In genomic region chr4:6134612-6135220, GRCh38 we compare ENCODE assay signal across 1 cellular context.
TF ChIP-seq lines count a peak whose summit lies in the region.

No MANE protein-coding gene starts in this region.

TF ChIP-seq in SK-N-SH, 30 proteins besides CTCF, POLR2A, EP300 and RAD21 (continued from another document):
- TF ChIP-seq ZBTB33 (IDR thresholded peaks at IDR 0.05; ENCODE audit: borderline replicate concordance, low read depth): no peak
- TF ChIP-seq USF2 (IDR thresholded peaks at IDR 0.05; ENCODE audit: borderline replicate concordance, low read depth, low read length): no peak
